In the genomic region with DNA sequence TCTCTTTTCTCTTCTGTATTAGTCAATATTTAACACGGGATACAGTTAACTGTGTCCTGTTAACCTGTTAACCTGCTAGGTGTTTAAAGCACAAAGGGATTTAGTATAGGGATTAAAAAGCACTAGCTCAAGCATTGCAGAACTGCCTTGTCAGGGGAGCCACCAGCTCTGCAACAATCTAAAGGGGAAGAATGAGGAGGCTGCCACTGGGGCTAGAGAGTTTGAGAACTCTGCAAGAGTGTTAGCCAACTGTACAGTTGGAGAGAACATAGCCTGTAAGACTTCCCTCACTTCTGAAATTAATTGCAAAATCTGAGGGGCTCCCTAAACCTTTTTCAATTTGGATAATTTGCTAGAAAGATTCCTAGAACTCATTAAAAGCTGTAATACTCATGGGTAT, we compare ENCODE assay signal across 26 cellular contexts.
"Had no signal": no experiment of that assay in that cellular context is flagged by ENCODE, and none has a peak within 500 bp of the region (broad histone marks: within the 10 kb centered on the region; RNA-seq: fewer than 3 reads in every experiment).

No MANE protein-coding gene starts in this region.

- H3K4me3 ChIP-seq: MG63 had no signal

- H3K36me3 ChIP-seq: MG63 had no signal

- H3K27me3 ChIP-seq: MG63 had no signal

- DNase-seq: activated CD4-positive, alpha-beta memory T cell treated with anti-CD3 and anti-CD28 coated beads, Interleukin-2, amount 10 ng/mL, durations not matched to agents 7 days and 5 days; activated CD4-positive, alpha-beta T cell treated with anti-CD3 and anti-CD28 coated beads for 36 hours; activated CD4-positive, alpha-beta T cell treated with anti-CD3 and anti-CD28 coated beads, Interleukin-2, amount 50 U/mL, for 1 hour; activated CD4-positive, CD25-positive, alpha-beta regulatory T cell; activated gamma-delta T cell; activated naive CD4-positive, alpha-beta T cell treated with anti-CD3 and anti-CD28 coated beads for 36 hours; activated naive CD8-positive, alpha-beta T cell treated with anti-CD3 and anti-CD28 coated beads for 36 hours; activated T-cell treated with anti-CD3 and anti-CD28 coated beads for 4 hours; activated T-cell treated with anti-CD3 and anti-CD28 coated beads, Interleukin-2, amount 50 U/mL, for 48 hours; cerebellar nuclear complex; MG63; NCI-H1092 treated with DMSO at 0.1 percent for 48 hours; NCI-H1417 treated with DMSO at 0.1 percent for 48 hours; NCI-H1694; NCI-H2029; NCI-H2107; NCI-H2171 treated with DMSO at 0.1 percent for 48 hours; NCI-H226; NCI-H526; NCI-H774; NK-92 treated with Interleukin-12 subunit alpha and Interleukin-12 subunit beta, amount 100 ng/mL, for 24 hours; OCI-M1; RPMI8226; T-cell; T-helper 2 cell; T1000 had no signal

- H3K9me3 ChIP-seq: MG63 had no signal
